8 cellular contexts compared by ENCODE assay signal in genomic region chr20:2752631-2753455, GRCh38. TPM values are rescaled to one million over a fixed set of nuclear protein-coding genes. Genes with fewer than 3 reads are reported as not detected.
DNase-seq lines count a peak whose midpoint lies in the region; ATAC-seq and TF ChIP-seq lines count a peak whose summit lies in the region.

No MANE protein-coding gene starts in this region.

- WGBS in ovary, 3 donors, result 13 to 14% (median 14%) methylated on average over 41 of the region's 41 CpGs

- H3K4me1 ChIP-seq in ovary (ENCODE audit: insufficient read depth), result peaks cover 2% of the 10 kb centered on the region

- no peak for TF ChIP-seq POLR2A in ovary (IDR thresholded peaks at IDR 0.05)

- no peaks in the 10 kb centered on the region for H3K27me3 ChIP-seq in ovary

- TF ChIP-seq CTCF in fibroblast of pulmonary artery (IDR thresholded peaks at IDR 0.05; ENCODE audit: low read length, missing control alignments) (peak; percentile 70), ovary (IDR thresholded peaks at IDR 0.05) (peak; percentile 37 to 55 (median 53))

- intact Hi-C loops in ovary (cut with DNase I), result loop anchor here in 3 of 4 donors (5.0 to 10.0 kb wide), 4 partner anchors 56 to 231 kb away; partner anchors contain the start of genes C20orf141 (in 1 of the 3), EBF4 (in 1 of the 3) and TMEM239 (in 1 of the 3)

- H3K4me3 ChIP-seq in fibroblast of pulmonary artery (replicated peaks; ENCODE audit: low read depth, low read length) (peak overlapping the region; percentile 40), ovary (peak overlapping the region; percentile 46)

- no peak for TF ChIP-seq EP300 in ovary (IDR thresholded peaks at IDR 0.05)

- peak; percentile 39 to 57 for DNase-seq in NCI-H524 (lab: John Stamatoyannopoulos, UW)
- DNase-seq in NCI-H524 treated with DMSO at 0.1 percent for 48 hours (lab: John Stamatoyannopoulos, UW), result no peak
- peak; percentile 67 for DNase-seq in NCI-H1105 (lab: John Stamatoyannopoulos, UW)
- peak; percentile 35 for DNase-seq in activated T-cell treated with anti-CD3 and anti-CD28 coated beads for 48 hours (ENCODE audit: low read depth)
- DNase-seq in fibroblast of pulmonary artery (ENCODE audit: low read depth), result peak; percentile 53
- peak; percentile 44 to 71 (median 64) for DNase-seq in ovary
- DNase-seq in globus pallidus (ENCODE audit: low spot score), result no peak

- ATAC-seq in GM21360 (IDR thresholded peaks at IDR 0.05; ENCODE audit: unreplicated experiment), result no peak

- H3K9me3 ChIP-seq in ovary, result no peaks in the 10 kb centered on the region

- H3K27ac ChIP-seq in ovary, result peak overlapping the region; percentile 56 to 90

- H3K36me3 ChIP-seq in ovary, result no peaks in the 10 kb centered on the region

RNA-seq across cellular contexts. Expression of gene CPXM1, which starts 47.6 kb away (rescaled TPM):
- total RNA-seq in ovary, result 10 to 100 TPM in 4 of 7 donors, 1 to 10 TPM in 2, under 1 TPM in 1; 0.86 to 50.8 (median 28.1) TPM
- polyA plus RNA-seq in ovary, result 10 to 100 TPM; 28.0 to 50.9 TPM

Comparison
In these comparisons a context has a peak if more than half of its experiments do, and no peak if none do; other contexts are left out.
1. DNase-seq: peak in NCI-H524 (2 of 2), NCI-H1105 (single experiment), activated T-cell treated with anti-CD3 and anti-CD28 coated beads for 48 hours (single experiment), fibroblast of pulmonary artery (single experiment) and ovary (5 of 5); none in NCI-H524 treated with DMSO at 0.1 percent for 48 hours (single experiment) and globus pallidus (single experiment).